31 cellular contexts compared by ENCODE assay signal in the genomic region with DNA sequence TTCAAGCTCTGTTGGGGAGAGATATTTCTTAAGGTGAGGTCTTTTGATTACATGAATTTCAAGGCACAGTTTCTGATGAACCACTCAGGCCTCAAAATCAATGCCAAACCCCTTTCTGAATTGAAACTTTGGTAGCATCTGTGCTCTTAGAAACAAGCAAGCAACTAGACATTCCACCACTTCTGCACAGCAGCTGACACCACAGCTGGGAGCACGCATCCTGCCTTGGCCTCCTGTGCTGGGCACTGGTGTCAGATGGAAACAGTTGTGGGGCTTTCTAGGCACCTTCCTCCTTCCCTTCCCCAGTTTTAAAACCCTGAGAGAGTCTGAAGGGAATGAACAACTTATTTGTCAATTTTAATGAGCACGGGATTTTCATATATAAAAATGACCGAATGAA.
DNase-seq lines count a peak whose midpoint lies in the region; ATAC-seq, FAIRE-seq and TF ChIP-seq lines count a peak whose summit lies in the region.
"Had no signal": no experiment of that assay in that cellular context is flagged by ENCODE, and none has a peak within 500 bp of the region (broad histone marks: within the 10 kb centered on the region; RNA-seq: fewer than 3 reads in every experiment).

No MANE protein-coding gene starts in this region.

- RAD21 ChIA-PET in GM12878 (lab: Charles Lee; ENCODE audit: unreplicated experiment) = interaction anchor here (0.7 to 3.4 kb wide), 9 partner anchors 9 to 98 kb away, joined by 3 to 26 read pairs (median 4); no protein-coding TSS in a partner anchor

- CTCF ChIA-PET in activated naive CD4-positive, alpha-beta T cell treated with anti-CD3 and anti-CD28 coated beads, Interleukin-2, amount 10 ng/mL, durations not matched to agents 7 days and 5 days (lab: Charles Lee) = no interaction called here
- CTCF ChIA-PET in IMR-90 (lab: Yijun Ruan, JAX) (no interaction called here), GM12878 (lab: Yijun Ruan, JAX) (interaction anchor here (1.4 to 3.1 kb wide), 2 partner anchors 8 to 114 kb away, joined by 3 to 19 read pairs; no protein-coding TSS in a partner anchor)

- H3K9me1 ChIP-seq in IMR-90 (ENCODE audit: insufficient read depth, low read length) = no peaks in the 10 kb centered on the region

- H4K20me1 ChIP-seq in IMR-90 (ENCODE audit: insufficient read depth, low read length) = no peaks in the 10 kb centered on the region
- no peaks in the 10 kb centered on the region for H4K20me1 ChIP-seq in GM12878 (ENCODE audit: control insufficient read depth, insufficient read depth)

- in situ Hi-C loops in IMR-90 (cut with MboI; ENCODE audit: low sequenced_read_pairs) = no loop called here
- in situ Hi-C loops in GM12878 (cut with MboI) = no loop called here

- SMC1A ChIA-PET in GM12878 (lab: Charles Lee; ENCODE audit: uncharacterized antibody, unreplicated experiment) = interaction anchor here (0.8 to 4.9 kb wide), 26 partner anchors 8 to 563 kb away, joined by 3 to 41 read pairs (median 4); no protein-coding TSS in a partner anchor

- peak overlapping the region; percentile 85 for H3K27ac Mint-ChIP-seq in activated naive CD4-positive, alpha-beta T cell treated with anti-CD3 and anti-CD28 coated beads, Interleukin-2, amount 10 ng/mL, durations not matched to agents 7 days and 5 days
- H3K27ac Mint-ChIP-seq in chondrocyte (ENCODE audit: unreplicated experiment) = no peak overlapping the region
- H3K27ac Mint-ChIP-seq: activated CD8-positive, alpha-beta memory T cell treated with anti-CD3 and anti-CD28 coated beads, Interleukin-2, amount 10 ng/mL, durations not matched to agents 7 days and 5 days; HFFc6; IgD-negative memory B cell had no signal

- no peak overlapping the region for H4K8ac ChIP-seq in IMR-90 (ENCODE audit: low read depth in 2 of 2, low read length in 2 of 2)

- BruUV-seq in IMR-90 (replicated peaks; lab: Mats Ljungman, UMichigan) (no TSS peak), GM12878 (replicated peaks; lab: Mats Ljungman, UMichigan) (no TSS peak)

- no peaks in the 10 kb centered on the region for H3K36me3 Mint-ChIP-seq in activated naive CD4-positive, alpha-beta T cell treated with anti-CD3 and anti-CD28 coated beads, Interleukin-2, amount 10 ng/mL, durations not matched to agents 7 days and 5 days
- no peaks in the 10 kb centered on the region for H3K36me3 Mint-ChIP-seq in chondrocyte (ENCODE audit: low read depth)
- H3K36me3 Mint-ChIP-seq: activated CD8-positive, alpha-beta memory T cell treated with anti-CD3 and anti-CD28 coated beads, Interleukin-2, amount 10 ng/mL, durations not matched to agents 7 days and 5 days; IgD-negative memory B cell; mesothelial cell of epicardium; naive thymus-derived CD8-positive, alpha-beta T cell had no signal

- dilution Hi-C loops in IMR-90 (cut with HindIII; ENCODE audit: low sequenced_read_pairs, unreplicated experiment) = no loop called here

- H3K79me1 ChIP-seq in IMR-90 (ENCODE audit: low read depth in 1 of 2, low read length in 2 of 2) = no peaks in the 10 kb centered on the region

- TF ChIP-seq RAD21 in IMR-90 (IDR thresholded peaks at IDR 0.05; ENCODE audit: low read length) (no peak), GM12878 (IDR thresholded peaks at IDR 0.05; ENCODE audit: insufficient read depth, low read depth, low read length) (no peak)

- H3K14ac ChIP-seq in IMR-90 (replicated peaks; ENCODE audit: low read depth, low read length) = no peak overlapping the region

- H2AK9ac ChIP-seq in IMR-90 (replicated peaks; ENCODE audit: low read depth, low read length, poor library complexity) = no peak overlapping the region

- no peak for FAIRE-seq in GM12878 (lab: Jason Lieb, UNC)
- FAIRE-seq: A549 had no signal

- no peak overlapping the region for H2BK15ac ChIP-seq in IMR-90 (ENCODE audit: low read depth, low read length)

- intact Hi-C loops in IMR-90 (cut with micrococcal nuclease) = no loop called here
- intact Hi-C loops in GM12878 (cut with micrococcal nuclease; ENCODE audit: unreplicated experiment) = no loop called here
- intact Hi-C loops in sciatic nerve (cut with DNase I) = no loop called here

- ATAC-seq in IMR-90 (ENCODE audit: low read depth) = no peak
- peak; percentile 54 for ATAC-seq in GM12878
- peak; percentile 60 for ATAC-seq in sciatic nerve
- ATAC-seq: A549; activated CD8-positive, alpha-beta memory T cell treated with anti-CD3 and anti-CD28 coated beads, Interleukin-2, amount 10 ng/mL, durations not matched to agents 7 days and 5 days; naive thymus-derived CD8-positive, alpha-beta T cell had no signal

- H3K56ac ChIP-seq in IMR-90 (ENCODE audit: extremely low read depth, insufficient read depth, low read length) = no peak overlapping the region

- H4K91ac ChIP-seq in IMR-90 (ENCODE audit: insufficient read depth, low read depth, low read length) = no peak overlapping the region

- H3K18ac ChIP-seq in IMR-90 (ENCODE audit: low read depth, low read length) = no peak overlapping the region

- TF ChIP-seq CTCF in IMR-90 (conservative IDR thresholded peaks at IDR 0.05; ENCODE audit: low read depth, low read length) (no peak), GM12878 (IDR thresholded peaks at IDR 0.05 in 2 of 3, conservative IDR thresholded peaks at IDR 0.05 in 1 of 3; ENCODE audit: control insufficient read depth in 2 of 3, extremely low read depth in 1 of 3, insufficient read depth in 1 of 3, low read depth in 3 of 3, low read length in 3 of 3) (no peak), chondrocyte (IDR thresholded peaks at IDR 0.05) (no peak)

- no peak overlapping the region for H2BK20ac ChIP-seq in IMR-90 (ENCODE audit: low read depth, low read length)

- H3K9ac ChIP-seq in IMR-90 (ENCODE audit: low read depth, low read length) = no peak overlapping the region
- H3K9ac ChIP-seq in GM12878 (ENCODE audit: control insufficient read depth, insufficient read depth, low read length) = no peak overlapping the region

- peaks cover 23% of the 10 kb centered on the region for H3K4me1 Mint-ChIP-seq in activated naive CD4-positive, alpha-beta T cell treated with anti-CD3 and anti-CD28 coated beads, Interleukin-2, amount 10 ng/mL, durations not matched to agents 7 days and 5 days
- peaks cover 24% of the 10 kb centered on the region for H3K4me1 Mint-ChIP-seq in chondrocyte (ENCODE audit: low read depth)
- H3K4me1 Mint-ChIP-seq: activated CD8-positive, alpha-beta memory T cell treated with anti-CD3 and anti-CD28 coated beads, Interleukin-2, amount 10 ng/mL, durations not matched to agents 7 days and 5 days; IgD-negative memory B cell had no signal

- H3K36me3 ChIP-seq in IMR-90 (ENCODE audit: control insufficient read depth, insufficient read depth, low read length) = no peaks in the 10 kb centered on the region
- H3K36me3 ChIP-seq in GM12878 (ENCODE audit: control insufficient read depth in 2 of 2, insufficient read depth in 2 of 2, low read length in 1 of 2) = no peaks in the 10 kb centered on the region
- H3K36me3 ChIP-seq: BE2C, MG63, ovary had no signal

- H3K27ac ChIP-seq in IMR-90 (ENCODE audit: insufficient read depth, low read length) (no peak overlapping the region), GM12878 (ENCODE audit: control insufficient read depth, insufficient read depth) (no peak overlapping the region)
- H3K27ac ChIP-seq: A549, ovary, SK-N-MC, VCaP had no signal

- H3K27me3 Mint-ChIP-seq in activated naive CD4-positive, alpha-beta T cell treated with anti-CD3 and anti-CD28 coated beads, Interleukin-2, amount 10 ng/mL, durations not matched to agents 7 days and 5 days = no peaks in the 10 kb centered on the region
- no peaks in the 10 kb centered on the region for H3K27me3 Mint-ChIP-seq in chondrocyte (ENCODE audit: low read depth)
- H3K27me3 Mint-ChIP-seq: activated CD8-positive, alpha-beta memory T cell treated with anti-CD3 and anti-CD28 coated beads, Interleukin-2, amount 10 ng/mL, durations not matched to agents 7 days and 5 days; IgD-negative memory B cell had no signal

- H3K23ac ChIP-seq in IMR-90 (ENCODE audit: low read depth, low read length) = no peak overlapping the region

- H3K9me3 ChIP-seq in IMR-90 (ENCODE audit: control insufficient read depth, insufficient read depth, low read length) = no peaks in the 10 kb centered on the region; the same call in 1 of the 2 replicates
- H3K9me3 ChIP-seq in GM12878 (replicated peaks; ENCODE audit: control insufficient read depth, insufficient read depth, low read length) = no peaks in the 10 kb centered on the region
- H3K9me3 ChIP-seq: A549, BE2C, ovary had no signal

- no CpG with 5 or more reads among the region's 3 CpGs for WGBS in IMR-90 (ENCODE audit: extremely low coverage in 2 of 2, insufficient read length in 1 of 2), 2 experiments
- WGBS in GM12878 (ENCODE audit: insufficient coverage, insufficient replicate concordance, low lambda C conversion rate, missing lambda C conversion rate) = 31% methylated on average over 3 of the region's 3 CpGs

- H3K4me1 ChIP-seq in IMR-90 (ENCODE audit: control insufficient read depth, insufficient read depth, low read length) (no peaks in the 10 kb centered on the region), GM12878 (ENCODE audit: control insufficient read depth, insufficient read depth, low read length) (no peaks in the 10 kb centered on the region)
- H3K4me1 ChIP-seq: BE2C had no signal

- no peak overlapping the region for H2AK5ac ChIP-seq in IMR-90 (ENCODE audit: low read depth, low read length)

- H2BK5ac ChIP-seq in IMR-90 (ENCODE audit: low read depth, low read length, poor library complexity, severe bottlenecking) = no peak overlapping the region

- no peak overlapping the region for H2BK120ac ChIP-seq in IMR-90 (ENCODE audit: low read depth, low read length)

- H3K4ac ChIP-seq in IMR-90 (ENCODE audit: low read depth, low read length) = no peak overlapping the region

- no peak for TF ChIP-seq EP300 in GM12878 (IDR thresholded peaks at IDR 0.05; ENCODE audit: borderline replicate concordance in 1 of 2, control insufficient read depth in 1 of 2, low read depth in 2 of 2, low read length in 2 of 2)

- no peaks in the 10 kb centered on the region for H3K79me2 ChIP-seq in GM12878 (ENCODE audit: control insufficient read depth, insufficient read depth, low read length)

- H3K4me3 ChIP-seq in IMR-90 (ENCODE audit: insufficient read depth, low read depth, low read length) (no peak overlapping the region), GM12878 (no peak overlapping the region)
- H3K4me3 ChIP-seq: A549, MG63, smooth muscle cell had no signal

- no peak overlapping the region for H3K4me2 ChIP-seq in IMR-90 (ENCODE audit: low read depth, low read length)
- H3K4me2 ChIP-seq in GM12878 (ENCODE audit: control insufficient read depth, insufficient read depth) = no peak overlapping the region
- H3K4me2 ChIP-seq: smooth muscle cell had no signal

- H2AFZ ChIP-seq in IMR-90 (replicated peaks; ENCODE audit: low read length, poor library complexity) = peak overlapping the region; percentile 48
- H2AFZ ChIP-seq in GM12878 (ENCODE audit: control insufficient read depth, low read depth, low read length) = no peak overlapping the region

- H3K4me3 Mint-ChIP-seq in activated naive CD4-positive, alpha-beta T cell treated with anti-CD3 and anti-CD28 coated beads, Interleukin-2, amount 10 ng/mL, durations not matched to agents 7 days and 5 days = no peak overlapping the region
- H3K4me3 Mint-ChIP-seq in chondrocyte (ENCODE audit: unreplicated experiment) = no peak overlapping the region
- H3K4me3 Mint-ChIP-seq: activated CD8-positive, alpha-beta memory T cell treated with anti-CD3 and anti-CD28 coated beads, Interleukin-2, amount 10 ng/mL, durations not matched to agents 7 days and 5 days; HFFc6; IgD-negative memory B cell had no signal

- no peak for DNase-seq in activated naive CD4-positive, alpha-beta T cell treated with anti-CD3 and anti-CD28 coated beads, Interleukin-2, amount 10 ng/mL, durations not matched to agents 7 days and 5 days
- no peak for DNase-seq in activated naive CD4-positive, alpha-beta T cell treated with Interleukin-2 at 50 U/mL for 16 hours
- DNase-seq in IMR-90 (no peak), GM12878 (ENCODE audit: low read depth, low spot score) (no peak), sciatic nerve (ENCODE audit: low spot score) (no peak), kidney tubule cell (ENCODE audit: low spot score) (no peak), Kasumi-1 (lab: John Stamatoyannopoulos, UW) (no peak), chondrocyte (ENCODE audit: low spot score) (no peak)
- DNase-seq: activated CD4-positive, alpha-beta T cell treated with anti-CD3 and anti-CD28 coated beads for 48 hours; activated CD8-positive, alpha-beta memory T cell treated with anti-CD3 and anti-CD28 coated beads, Interleukin-2, amount 10 ng/mL, durations not matched to agents 7 days and 5 days; activated naive CD4-positive, alpha-beta T cell treated with anti-CD3 and anti-CD28 coated beads, Interleukin-2, amount 50 U/mL, for 16 hours; activated T-cell treated with anti-CD3 and anti-CD28 coated beads, Interleukin-2, amount 50 U/mL, for 48 hours; amniotic stem cell; BE2C; effector CD4-positive, alpha-beta T cell; GDM1; glutamatergic neuron; GOT3; HFFc6; naive thymus-derived CD8-positive, alpha-beta T cell; NCI-H82; stimulated activated CD4-positive, alpha-beta T cell treated with anti-CD3 and anti-CD28 coated beads, Interleukin-1b, Interleukin-23, amount 100 ng/mL, for 48 hours; trophoblast cell had no signal

- no peak overlapping the region for H4K5ac ChIP-seq in IMR-90 (ENCODE audit: low read depth, low read length)

- POLR2A ChIA-PET in IMR-90 (lab: Charles Lee; ENCODE audit: unreplicated experiment) (no interaction called here), GM12878 (lab: Charles Lee) (interaction anchor here (1.0 to 1.7 kb wide), 6 partner anchors 9 to 85 kb away, joined by 3 to 10 read pairs (median 4); no protein-coding TSS in a partner anchor)

- no peaks in the 10 kb centered on the region for H3K27me3 ChIP-seq in IMR-90 (ENCODE audit: control insufficient read depth, insufficient read depth, low read length)
- no peaks in the 10 kb centered on the region for H3K27me3 ChIP-seq in GM12878 (replicated peaks in 1 of 2; ENCODE audit: control insufficient read depth in 2 of 2, insufficient read depth in 2 of 2, low read length in 1 of 2)
- H3K27me3 ChIP-seq: BE2C, MG63, ovary had no signal

- H3K9me3 Mint-ChIP-seq in activated naive CD4-positive, alpha-beta T cell treated with anti-CD3 and anti-CD28 coated beads, Interleukin-2, amount 10 ng/mL, durations not matched to agents 7 days and 5 days = no peaks in the 10 kb centered on the region
- no peaks in the 10 kb centered on the region for H3K9me3 Mint-ChIP-seq in chondrocyte (ENCODE audit: low read depth)
- H3K9me3 Mint-ChIP-seq: mesothelial cell of epicardium had no signal

- TF ChIP-seq POLR2A in IMR-90 (IDR thresholded peaks at IDR 0.05; ENCODE audit: low read depth, low read length) (no peak), GM12878 (IDR thresholded peaks at IDR 0.05; ENCODE audit: low read depth, low read length) (no peak)
